In the genomic region with DNA sequence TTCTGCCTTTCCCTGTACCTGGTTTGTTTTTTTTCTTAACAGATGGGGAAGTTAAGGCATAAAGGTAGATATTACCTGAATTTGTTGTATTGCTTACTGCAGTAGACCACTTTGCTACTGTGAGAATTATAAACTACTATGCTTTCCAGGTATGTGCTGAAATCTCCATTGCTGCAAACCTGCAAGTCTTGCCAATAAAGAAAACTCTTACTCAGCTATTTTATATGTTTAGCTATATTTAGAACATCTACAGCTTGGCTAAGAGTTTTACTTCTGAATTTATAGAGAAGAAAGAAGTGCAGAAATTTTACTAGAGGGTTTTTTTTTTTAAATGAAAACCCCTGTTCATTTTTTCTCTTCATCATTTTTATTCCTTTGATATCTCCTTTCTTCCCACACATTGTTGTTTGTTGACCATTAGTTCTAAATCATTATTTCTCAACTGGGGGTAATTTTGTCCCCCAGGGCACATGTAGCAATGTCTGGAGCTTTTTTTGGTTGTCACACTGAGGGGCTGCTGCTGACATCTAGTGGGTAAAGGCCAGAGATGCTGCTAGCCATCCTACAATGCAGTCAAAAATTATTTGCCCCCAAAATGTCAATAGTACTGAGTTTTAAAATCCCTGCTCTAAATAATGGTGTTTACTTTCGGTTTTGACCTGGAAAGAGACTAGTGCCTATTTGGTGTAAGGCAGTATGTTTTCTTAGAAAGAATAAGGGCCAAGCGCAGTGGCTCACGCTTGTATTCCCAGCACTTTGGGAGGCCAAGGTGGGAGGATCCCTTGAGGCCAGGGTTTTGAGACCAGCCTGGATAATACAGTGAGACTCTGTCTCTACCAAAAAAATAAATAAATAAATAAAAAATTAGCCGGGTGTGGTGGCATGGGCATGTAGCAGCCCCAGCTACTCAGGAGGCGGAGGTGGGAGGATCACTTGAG, we compare ENCODE assay signal across 7 cellular contexts. TPM values are rescaled to one million over a fixed set of nuclear protein-coding genes. Genes with fewer than 3 reads are reported as not detected.
DNase-seq lines count a peak whose midpoint lies in the region; ATAC-seq and TF ChIP-seq lines count a peak whose summit lies in the region.

No MANE protein-coding gene starts in this region.

- WGBS in gastroesophageal sphincter (ENCODE audit: low coverage in 1 of 2), 2 donors = 63 to 68% methylated on average over 3 to 4 of the region's 5 CpGs

- H3K4me1 Mint-ChIP-seq in activated CD8-positive, alpha-beta T cell treated with anti-CD3 and anti-CD28 coated beads for 36 hours (ENCODE audit: low read depth) = peaks cover 37% of the 10 kb centered on the region
- peaks cover 1 to 6% of the 10 kb centered on the region in 2 donors for H3K4me1 Mint-ChIP-seq in stimulated activated naive B cell treated with anti-CD40 and anti-IgM and Interleukin-4, amounts not matched to agents 10 μg/mL and 1 μg/mL and 100 μg/mL, for 72 hours

- intact Hi-C loops in activated CD8-positive, alpha-beta T cell treated with anti-CD3 and anti-CD28 coated beads for 36 hours (cut with micrococcal nuclease) = loop anchor here (5.0 kb wide), 1 partner anchor 49 kb away; the partner anchor contains the start of gene PCNX1

- no peaks in the 10 kb centered on the region for H3K9me3 Mint-ChIP-seq in activated CD8-positive, alpha-beta T cell treated with anti-CD3 and anti-CD28 coated beads for 36 hours
- H3K9me3 Mint-ChIP-seq in stimulated activated naive B cell treated with anti-CD40 and anti-IgM and Interleukin-4, amounts not matched to agents 10 μg/mL and 1 μg/mL and 100 μg/mL, for 72 hours = no peaks in the 10 kb centered on the region

- H3K4me3 Mint-ChIP-seq in activated CD8-positive, alpha-beta T cell treated with anti-CD3 and anti-CD28 coated beads for 36 hours = no peak overlapping the region
- H3K4me3 Mint-ChIP-seq in stimulated activated naive B cell treated with anti-CD40 and anti-IgM and Interleukin-4, amounts not matched to agents 10 μg/mL and 1 μg/mL and 100 μg/mL, for 72 hours = no peak overlapping the region

- peak; percentile 27 for DNase-seq in GM03348 (ENCODE audit: low spot score)
- peak; percentile 44 for DNase-seq in LHCN-M2 (ENCODE audit: low read depth)
- peak; percentile 58 for DNase-seq in activated CD8-positive, alpha-beta T cell treated with anti-CD3 and anti-CD28 coated beads for 36 hours
- no peak for DNase-seq in stimulated activated naive B cell treated with anti-CD40 and anti-IgM and Interleukin-4, amounts not matched to agents 10 μg/mL and 1 μg/mL and 100 μg/mL, for 72 hours
- DNase-seq in NCI-H2107 treated with DMSO at 0.1 percent for 48 hours (lab: John Stamatoyannopoulos, UW; ENCODE audit: unreplicated experiment) = no peak

- peak; percentile 80 for ATAC-seq in activated CD8-positive, alpha-beta T cell treated with anti-CD3 and anti-CD28 coated beads for 36 hours
- ATAC-seq in gastroesophageal sphincter = peak; percentile 41
- peak; percentile 67 to 74 for ATAC-seq in stimulated activated naive B cell treated with anti-CD40 and anti-IgM and Interleukin-4, amounts not matched to agents 10 μg/mL and 1 μg/mL and 100 μg/mL, for 72 hours (replicated peaks)
- no peak for ATAC-seq in GM18502 (IDR thresholded peaks at IDR 0.05; ENCODE audit: poor library complexity, unreplicated experiment)

- peaks cover 0 to 17% (median 0%) of the 10 kb centered on the region in 3 donors for H3K4me1 ChIP-seq in gastroesophageal sphincter

- POLR2A ChIA-PET in activated CD8-positive, alpha-beta T cell treated with anti-CD3 and anti-CD28 coated beads for 36 hours (lab: Charles Lee) = interaction anchor here (1.0 to 2.5 kb wide), 3 partner anchors 14 to 137 kb away, joined by 3 to 7 read pairs (median 3); no protein-coding TSS in a partner anchor

- no peak overlapping the region for H3K27ac Mint-ChIP-seq in activated CD8-positive, alpha-beta T cell treated with anti-CD3 and anti-CD28 coated beads for 36 hours
- H3K27ac Mint-ChIP-seq in stimulated activated naive B cell treated with anti-CD40 and anti-IgM and Interleukin-4, amounts not matched to agents 10 μg/mL and 1 μg/mL and 100 μg/mL, for 72 hours = no peak overlapping the region

- no peaks in the 10 kb centered on the region for H3K9me3 ChIP-seq in gastroesophageal sphincter

- no peak for TF ChIP-seq POLR2A in gastroesophageal sphincter (IDR thresholded peaks at IDR 0.05)

- no peaks in the 10 kb centered on the region for H3K27me3 Mint-ChIP-seq in activated CD8-positive, alpha-beta T cell treated with anti-CD3 and anti-CD28 coated beads for 36 hours
- H3K27me3 Mint-ChIP-seq in stimulated activated naive B cell treated with anti-CD40 and anti-IgM and Interleukin-4, amounts not matched to agents 10 μg/mL and 1 μg/mL and 100 μg/mL, for 72 hours = no peaks in the 10 kb centered on the region

- CTCF ChIA-PET in activated CD8-positive, alpha-beta T cell treated with anti-CD3 and anti-CD28 coated beads for 36 hours (lab: Charles Lee) = interaction anchor here (0.6 to 7.4 kb wide), 33 partner anchors 9 to 313 kb away, joined by 3 to 98 read pairs (median 4); partner anchors contain the start of gene PCNX1

- H3K27me3 ChIP-seq in gastroesophageal sphincter = no peaks in the 10 kb centered on the region

- no peak for TF ChIP-seq EP300 in gastroesophageal sphincter (IDR thresholded peaks at IDR 0.05)

- peaks cover 17% of the 10 kb centered on the region for H3K36me3 Mint-ChIP-seq in activated CD8-positive, alpha-beta T cell treated with anti-CD3 and anti-CD28 coated beads for 36 hours (ENCODE audit: low read depth)
- peaks cover 10 to 13% of the 10 kb centered on the region in 2 donors for H3K36me3 Mint-ChIP-seq in stimulated activated naive B cell treated with anti-CD40 and anti-IgM and Interleukin-4, amounts not matched to agents 10 μg/mL and 1 μg/mL and 100 μg/mL, for 72 hours

- peaks cover 0 to 9% of the 10 kb centered on the region in 2 donors for H3K36me3 ChIP-seq in gastroesophageal sphincter

- H3K4me3 ChIP-seq in gastroesophageal sphincter = no peak overlapping the region

- H3K27ac ChIP-seq in gastroesophageal sphincter = no peak overlapping the region

- TF ChIP-seq CTCF in activated CD8-positive, alpha-beta T cell treated with anti-CD3 and anti-CD28 coated beads for 36 hours (IDR thresholded peaks at IDR 0.05) = peak; percentile 78
- TF ChIP-seq CTCF in gastroesophageal sphincter (IDR thresholded peaks at IDR 0.05) = peak in 3 of 4 experiments; percentile 40 to 58 (median 48)

RNA-seq across cellular contexts. Expression of gene PCNX1, which starts 48.6 kb away (rescaled TPM):
- total RNA-seq in LHCN-M2 (2014; rRNA removed) = 24.0 and 24.9 TPM in 2 replicates
- polyA plus RNA-seq in LHCN-M2 (2012) = 7.0 TPM
- 10 to 100 TPM; 32.7 to 42.6 TPM for total RNA-seq in activated CD8-positive, alpha-beta T cell treated with anti-CD3 and anti-CD28 coated beads for 36 hours
- total RNA-seq in gastroesophageal sphincter = 10 to 100 TPM; 47.1 to 73.6 (median 66.2) TPM

Comparison
In these comparisons a context has a peak if more than half of its experiments do, and no peak if none do; other contexts are left out.
1. DNase-seq: peak in GM03348 (single experiment), LHCN-M2 (single experiment) and activated CD8-positive, alpha-beta T cell treated with anti-CD3 and anti-CD28 coated beads for 36 hours (single experiment); none in stimulated activated naive B cell treated with anti-CD40 and anti-IgM and Interleukin-4, amounts not matched to agents 10 μg/mL and 1 μg/mL and 100 μg/mL, for 72 hours (single experiment) and NCI-H2107 treated with DMSO at 0.1 percent for 48 hours (single experiment).